Comparison of ENCODE assay signal across 10 cellular contexts in genomic region chr11:76339217-76339616, GRCh38. TPM values are rescaled to one million over a fixed set of nuclear protein-coding genes. Genes with fewer than 3 reads are reported as not detected.
DNase-seq lines count a peak whose midpoint lies in the region; ATAC-seq, FAIRE-seq and TF ChIP-seq lines count a peak whose summit lies in the region.
"Had no signal": no experiment of that assay in that cellular context is flagged by ENCODE, and none has a peak within 500 bp of the region (broad histone marks: within the 10 kb centered on the region; RNA-seq: fewer than 3 reads in every experiment).

No MANE protein-coding gene starts in this region.

- FAIRE-seq in small intestine (lab: Jason Lieb, UNC) = no peak

- H3K27me3 ChIP-seq in CD4-positive, CD25-positive, alpha-beta regulatory T cell (ENCODE audit: control insufficient read depth, insufficient read depth, low read length) = no peaks in the 10 kb centered on the region
- H3K27me3 ChIP-seq in brain microvascular endothelial cell (replicated peaks) = no peaks in the 10 kb centered on the region
- H3K27me3 ChIP-seq in small intestine (ENCODE audit: control insufficient read depth in 2 of 2, insufficient read depth in 2 of 2, low read length in 2 of 2) = no peaks in the 10 kb centered on the region
- H3K27me3 ChIP-seq: neural progenitor cell had no signal

- ATAC-seq in CD4-positive, CD25-positive, alpha-beta regulatory T cell (ENCODE audit: low read depth in 2 of 2) = peak; percentile 44 to 50

- H3K4me1 ChIP-seq in CD4-positive, CD25-positive, alpha-beta regulatory T cell (ENCODE audit: control insufficient read depth, insufficient read depth, low read length, poor library complexity, severe bottlenecking) = no peaks in the 10 kb centered on the region
- H3K4me1 ChIP-seq in small intestine (ENCODE audit: control insufficient read depth in 2 of 2, insufficient read depth in 1 of 2, low read depth in 1 of 2, low read length in 1 of 2) = no peaks in the 10 kb centered on the region
- H3K4me1 ChIP-seq: neural progenitor cell had no signal

- peaks cover 6 to 15% of the 10 kb centered on the region in 2 experiments for H3K9me3 ChIP-seq in CD4-positive, CD25-positive, alpha-beta regulatory T cell (ENCODE audit: control insufficient read depth in 2 of 2, low read length in 2 of 2)
- H3K9me3 ChIP-seq in small intestine (ENCODE audit: control insufficient read depth, low read depth) = peaks cover 2% of the 10 kb centered on the region

- peaks cover 0 to 22% (median 2%) of the 10 kb centered on the region in 4 donors for H3K4me1 Mint-ChIP-seq in CD4-positive, CD25-positive, alpha-beta regulatory T cell
- H3K4me1 Mint-ChIP-seq in activated naive CD4-positive, alpha-beta T cell treated with anti-CD3 and anti-CD28 coated beads, Interleukin-2, amount 10 ng/mL, durations not matched to agents 7 days and 5 days = peaks cover 8% of the 10 kb centered on the region
- H3K4me1 Mint-ChIP-seq: neural progenitor cell had no signal

- H3K36me3 ChIP-seq in CD4-positive, CD25-positive, alpha-beta regulatory T cell (ENCODE audit: control insufficient read depth, insufficient read depth, low read length) = no peaks in the 10 kb centered on the region
- no peaks in the 10 kb centered on the region for H3K36me3 ChIP-seq in brain microvascular endothelial cell (replicated peaks)
- H3K36me3 ChIP-seq in small intestine (ENCODE audit: control insufficient read depth in 2 of 2, insufficient read depth in 2 of 2, low read length in 2 of 2) = no peaks in the 10 kb centered on the region
- H3K36me3 ChIP-seq: neural progenitor cell had no signal

- H3K9me3 Mint-ChIP-seq in CD4-positive, CD25-positive, alpha-beta regulatory T cell = peaks cover 0 to 19% (median 8%) of the 10 kb centered on the region in 7 donors
- H3K9me3 Mint-ChIP-seq in activated naive CD4-positive, alpha-beta T cell treated with anti-CD3 and anti-CD28 coated beads, Interleukin-2, amount 10 ng/mL, durations not matched to agents 7 days and 5 days = peaks cover 22% of the 10 kb centered on the region

- peak in 1 of 3 donors; percentile 50 for DNase-seq in CD4-positive, CD25-positive, alpha-beta regulatory T cell
- peak; percentile 93 for DNase-seq in SKM-1 treated with dmso at 0.1 percent for 144 hours (lab: John Stamatoyannopoulos, UW; ENCODE audit: unreplicated experiment)
- DNase-seq in fibroblast of pulmonary artery (ENCODE audit: low read depth) = peak; percentile 24
- DNase-seq in posterior vena cava (ENCODE audit: low spot score) = peak; percentile 92
- no peak for DNase-seq in activated gamma-delta T cell treated with Interleukin-2 at 50 U/mL for 16 hours
- DNase-seq in activated naive CD4-positive, alpha-beta T cell treated with anti-CD3 and anti-CD28 coated beads, Interleukin-2, amount 10 ng/mL, durations not matched to agents 7 days and 5 days = no peak
- DNase-seq in brain microvascular endothelial cell = no peak
- DNase-seq in small intestine = no peak
- DNase-seq: NCI-H1105 treated with DMSO at 0.1 percent for 48 hours had no signal

- TF ChIP-seq CTCF in fibroblast of pulmonary artery (IDR thresholded peaks at IDR 0.05; ENCODE audit: low read length, missing control alignments) (no peak), brain microvascular endothelial cell (IDR thresholded peaks at IDR 0.05; ENCODE audit: low read depth, low read length, missing control alignments) (no peak)

- no peaks in the 10 kb centered on the region for H3K36me3 Mint-ChIP-seq in CD4-positive, CD25-positive, alpha-beta regulatory T cell
- peaks cover 4% of the 10 kb centered on the region for H3K36me3 Mint-ChIP-seq in activated naive CD4-positive, alpha-beta T cell treated with anti-CD3 and anti-CD28 coated beads, Interleukin-2, amount 10 ng/mL, durations not matched to agents 7 days and 5 days

- intact Hi-C loops in posterior vena cava (cut with DNase I) = no loop called here

- CTCF ChIA-PET in activated naive CD4-positive, alpha-beta T cell treated with anti-CD3 and anti-CD28 coated beads, Interleukin-2, amount 10 ng/mL, durations not matched to agents 7 days and 5 days (lab: Charles Lee) = no interaction called here

- in situ Hi-C loops in brain microvascular endothelial cell (cut with HindIII; ENCODE audit: low pct_ligation_motif_present, low sequenced_read_pairs) = no loop called here

- peak overlapping the region; percentile 29 to 79 (median 39) for H3K27ac Mint-ChIP-seq in CD4-positive, CD25-positive, alpha-beta regulatory T cell
- no peak overlapping the region for H3K27ac Mint-ChIP-seq in activated naive CD4-positive, alpha-beta T cell treated with anti-CD3 and anti-CD28 coated beads, Interleukin-2, amount 10 ng/mL, durations not matched to agents 7 days and 5 days
- H3K27ac Mint-ChIP-seq: neural progenitor cell had no signal

- no peak overlapping the region for H3K27ac ChIP-seq in CD4-positive, CD25-positive, alpha-beta regulatory T cell (ENCODE audit: insufficient read depth, low read length, poor library complexity, severe bottlenecking)
- H3K27ac ChIP-seq in brain microvascular endothelial cell (no peak overlapping the region), small intestine (ENCODE audit: low read depth in 1 of 2, low read length in 1 of 2) (peak overlapping the region in 1 of 2 donors; percentile 50)
- H3K27ac ChIP-seq: neural progenitor cell had no signal

- H3K4me3 Mint-ChIP-seq in CD4-positive, CD25-positive, alpha-beta regulatory T cell = no peak overlapping the region
- H3K4me3 Mint-ChIP-seq in activated naive CD4-positive, alpha-beta T cell treated with anti-CD3 and anti-CD28 coated beads, Interleukin-2, amount 10 ng/mL, durations not matched to agents 7 days and 5 days = no peak overlapping the region
- H3K4me3 Mint-ChIP-seq: neural progenitor cell had no signal

- no peak overlapping the region for H3K4me3 ChIP-seq in CD4-positive, CD25-positive, alpha-beta regulatory T cell (ENCODE audit: low read depth, low read length)
- no peak overlapping the region for H3K4me3 ChIP-seq in fibroblast of pulmonary artery (replicated peaks; ENCODE audit: low read depth, low read length)
- H3K4me3 ChIP-seq in brain microvascular endothelial cell (ENCODE audit: low read depth, low read length) = no peak overlapping the region
- H3K4me3 ChIP-seq in small intestine (ENCODE audit: low read depth in 1 of 2, low read length in 2 of 2) = no peak overlapping the region
- H3K4me3 ChIP-seq: neural progenitor cell had no signal

- WGBS in small intestine, 3 donors = 33 to 72% (median 64%) methylated on average over 6 of the region's 6 CpGs

- H3K27me3 Mint-ChIP-seq in CD4-positive, CD25-positive, alpha-beta regulatory T cell = no peaks in the 10 kb centered on the region
- peaks cover 6% of the 10 kb centered on the region for H3K27me3 Mint-ChIP-seq in activated naive CD4-positive, alpha-beta T cell treated with anti-CD3 and anti-CD28 coated beads, Interleukin-2, amount 10 ng/mL, durations not matched to agents 7 days and 5 days

RNA-seq across cellular contexts. Expression of gene THAP12, which starts 41.7 kb away (rescaled TPM):
- 51.2 TPM for total RNA-seq in CD4-positive, CD25-positive, alpha-beta regulatory T cell
- polyA plus RNA-seq in CD4-positive, CD25-positive, alpha-beta regulatory T cell = 10 to 100 TPM; 65.0 to 71.0 (median 66.9) TPM
- 10 to 100 TPM; 37.7 to 39.0 TPM for total RNA-seq in posterior vena cava
- 10 to 100 TPM; 24.3 to 30.4 (median 27.3) TPM for polyA plus RNA-seq in small intestine

RNA-seq across cellular contexts. Expression of gene GVQW3, which starts 41.9 kb away (rescaled TPM):
- 2.7 TPM for total RNA-seq in CD4-positive, CD25-positive, alpha-beta regulatory T cell
- polyA plus RNA-seq in CD4-positive, CD25-positive, alpha-beta regulatory T cell = 1 to 10 TPM; 1.7 to 3.0 (median 2.3) TPM
- total RNA-seq in posterior vena cava = 1 to 10 TPM; 1.2 to 1.9 TPM
- polyA plus RNA-seq in small intestine = under 1 TPM in 1 of 3 donors, not detected in 2; 0.82 TPM

Comparison
In these comparisons a context has a peak if more than half of its experiments do, and no peak if none do; other contexts are left out.
1. DNase-seq: peak in SKM-1 treated with dmso at 0.1 percent for 144 hours (single experiment), fibroblast of pulmonary artery (single experiment) and posterior vena cava (single experiment); none in activated gamma-delta T cell treated with Interleukin-2 at 50 U/mL for 16 hours (single experiment), activated naive CD4-positive, alpha-beta T cell treated with anti-CD3 and anti-CD28 coated beads, Interleukin-2, amount 10 ng/mL, durations not matched to agents 7 days and 5 days (single experiment), brain microvascular endothelial cell (single experiment) and small intestine (single experiment).